Comparison of ENCODE assay signal across 12 cellular contexts in genomic region chr7:2082357-2083038, GRCh38.
A peak's percentile ranks its signal among the peaks of the same experiment; 100 is the strongest.
DNase-seq lines count a peak whose midpoint lies in the region; ATAC-seq, FAIRE-seq and TF ChIP-seq lines count a peak whose summit lies in the region.
"Had no signal": no experiment of that assay in that cellular context is flagged by ENCODE, and none has a peak within 500 bp of the region (broad histone marks: within the 10 kb centered on the region; RNA-seq: fewer than 3 reads in every experiment).

No MANE protein-coding gene starts in this region.

- WGBS in smooth muscle cell (ENCODE audit: low lambda C conversion rate): 67% methylated on average over 28 of the region's 28 CpGs

- no peaks in the 10 kb centered on the region for H3K36me3 ChIP-seq in smooth muscle cell (ENCODE audit: low read depth)

- H3K4me1 ChIP-seq in smooth muscle cell (ENCODE audit: low read depth): peaks cover 10% of the 10 kb centered on the region

- TF ChIP-seq CTCF in smooth muscle cell (IDR thresholded peaks at IDR 0.05; ENCODE audit: borderline replicate concordance, insufficient read depth, poor library complexity, severe bottlenecking): no peak

- peak overlapping the region; percentile 40 for H3K4me2 ChIP-seq in smooth muscle cell

- no peak overlapping the region for H3K4me3 ChIP-seq in smooth muscle cell

- no peaks in the 10 kb centered on the region for H3K9me3 ChIP-seq in smooth muscle cell (replicated peaks; ENCODE audit: low read depth)
- H3K9me3 ChIP-seq: neutrophil had no signal

- DNase-seq in GM04503 (ENCODE audit: low read depth) (peak; percentile 60), T1000 (lab: John Stamatoyannopoulos, UW) (peak; percentile 5), iPS-NIHi11 (ENCODE audit: low spot score) (peak; percentile 58), smooth muscle cell (lab: John Stamatoyannopoulos, UW; ENCODE audit: unreplicated experiment) (peak; percentile 22), GM12892 (ENCODE audit: insufficient read length) (no peak), LoVo (ENCODE audit: low spot score) (no peak)
- DNase-seq: activated CD4-positive, alpha-beta T cell treated with anti-CD3 and anti-CD28 coated beads for 36 hours; activated gamma-delta T cell treated with Interleukin-2 at 50 U/mL for 16 hours; NCI-H2081 treated with DMSO at 0.1 percent for 48 hours; SIG-M5 had no signal

- peaks cover 5% of the 10 kb centered on the region for H3F3A ChIP-seq in smooth muscle cell (ENCODE audit: low read depth)

- no peak for ATAC-seq in HG03280 (IDR thresholded peaks at IDR 0.05; ENCODE audit: unreplicated experiment)
- ATAC-seq: activated CD4-positive, alpha-beta T cell treated with anti-CD3 and anti-CD28 coated beads for 36 hours had no signal

- no peak for FAIRE-seq in GM12892 (lab: Jason Lieb, UNC)

- TF ChIP-seq POLR2A in GM12892 (IDR thresholded peaks at IDR 0.05; ENCODE audit: low read depth, low read length): no peak

- no peaks in the 10 kb centered on the region for H3K79me2 ChIP-seq in smooth muscle cell (ENCODE audit: low read depth)

- no peaks in the 10 kb centered on the region for H3K27me3 ChIP-seq in smooth muscle cell (ENCODE audit: low read depth)
- H3K27me3 ChIP-seq: neutrophil had no signal

- no peak overlapping the region for H3K9ac ChIP-seq in smooth muscle cell (ENCODE audit: low read depth)

- H2AFZ ChIP-seq in smooth muscle cell (ENCODE audit: low read depth): no peak overlapping the region

- H4K20me1 ChIP-seq in smooth muscle cell (ENCODE audit: low read depth): peaks cover 11% of the 10 kb centered on the region

- peak overlapping the region; percentile 46 for H3K27ac ChIP-seq in smooth muscle cell (ENCODE audit: low read depth)
- H3K27ac ChIP-seq: neutrophil had no signal

Comparison
In these comparisons a context has a peak if more than half of its experiments do, and no peak if none do; other contexts are left out.
1. DNase-seq: peak in GM04503 (single experiment), T1000 (single experiment), iPS-NIHi11 (single experiment) and smooth muscle cell (single experiment); none in GM12892 (single experiment) and LoVo (single experiment).